ENCODE assay signal across 1 cellular context in the genomic region with DNA sequence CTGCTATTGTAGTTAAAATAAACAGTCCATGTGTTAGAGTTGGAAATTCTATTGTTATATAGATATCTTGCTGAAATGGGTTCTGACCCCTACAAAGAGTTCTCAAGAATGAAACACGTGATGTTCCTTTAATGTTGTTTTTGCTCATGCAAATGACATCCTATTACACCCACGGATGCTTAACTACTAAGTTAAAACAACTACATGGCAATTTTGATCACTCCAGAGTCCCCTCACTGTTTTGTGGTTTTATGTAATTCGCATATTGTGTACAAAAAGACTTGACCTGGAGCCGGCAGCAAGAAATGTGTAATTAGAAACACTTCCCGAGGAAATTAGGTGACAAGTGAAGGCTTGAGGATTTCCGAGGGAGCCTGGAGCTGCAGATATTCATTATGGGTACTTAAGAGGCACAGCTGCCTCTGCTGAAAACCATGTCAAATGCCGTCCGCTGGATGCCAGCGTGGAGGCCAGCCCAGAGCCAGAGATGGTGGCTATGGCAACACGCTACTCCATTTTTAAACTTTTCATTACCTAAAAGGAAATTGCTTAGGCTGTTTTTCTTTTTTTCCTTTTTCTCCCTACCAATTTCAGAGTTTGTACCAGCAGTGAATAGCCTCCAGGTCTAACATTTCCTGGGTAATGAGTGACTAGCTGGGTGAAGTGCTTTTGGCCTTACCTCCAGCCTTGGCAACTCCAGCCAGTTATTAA.
TF ChIP-seq lines count a peak whose summit lies in the region.

No MANE protein-coding gene starts in this region.

TF ChIP-seq in IMR-90, 13 proteins besides CTCF, POLR2A, EP300 and RAD21:
- TF ChIP-seq MXI1 (IDR thresholded peaks at IDR 0.05; ENCODE audit: borderline replicate concordance, low read depth, low read length) (no peak), FOS (IDR thresholded peaks at IDR 0.05; ENCODE audit: low read depth, low read length) (no peak), NFE2L2 (IDR thresholded peaks at IDR 0.05; ENCODE audit: low read depth, low read length) (no peak), BHLHE40 (IDR thresholded peaks at IDR 0.05; ENCODE audit: low read depth, low read length) (no peak; the same call in 1 of the 2 replicates), RFX5 (IDR thresholded peaks at IDR 0.05; ENCODE audit: low read depth, low read length) (no peak), CEBPB (IDR thresholded peaks at IDR 0.05; ENCODE audit: low read depth, low read length) (no peak), USF2 (IDR thresholded peaks at IDR 0.05; ENCODE audit: low read depth, low read length) (no peak), MAZ (IDR thresholded peaks at IDR 0.05; ENCODE audit: borderline replicate concordance, low read depth, low read length) (no peak), MAFK (IDR thresholded peaks at IDR 0.05; ENCODE audit: low read depth, low read length) (no peak)
